15 cellular contexts compared by ENCODE assay signal in the genomic region with DNA sequence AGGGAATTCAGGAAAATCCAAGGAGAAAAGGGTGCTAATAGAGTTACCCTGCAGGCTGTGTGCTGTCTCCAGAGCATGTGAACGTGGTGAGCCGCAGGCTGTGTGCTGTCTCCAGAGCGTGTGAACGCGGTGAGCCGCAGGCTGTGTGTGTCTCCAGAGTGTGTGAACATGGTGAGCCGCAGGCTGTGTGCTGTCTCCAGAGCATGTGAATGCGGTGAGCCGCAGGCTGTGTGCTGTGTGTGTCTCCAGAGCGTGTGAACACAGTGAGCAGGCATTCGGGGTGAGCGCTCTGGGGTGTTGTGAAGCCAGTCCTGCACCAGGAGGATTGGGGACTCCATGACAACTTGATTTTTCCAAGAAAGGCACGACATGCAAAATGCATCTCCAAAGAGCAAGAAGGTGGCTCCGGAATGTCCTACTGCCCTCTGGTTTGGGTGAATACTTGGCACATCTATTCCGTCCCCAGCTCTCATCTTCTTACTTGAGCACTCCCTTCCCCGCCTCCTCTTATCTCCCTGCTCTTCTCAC.
DNase-seq lines count a peak whose midpoint lies in the region; ATAC-seq, FAIRE-seq and TF ChIP-seq lines count a peak whose summit lies in the region.
"Had no signal": no experiment of that assay in that cellular context is flagged by ENCODE, and none has a peak within 500 bp of the region (broad histone marks: within the 10 kb centered on the region; RNA-seq: fewer than 3 reads in every experiment).

No MANE protein-coding gene starts in this region.

- no peaks in the 10 kb centered on the region for H3K79me2 ChIP-seq in GM12878 (ENCODE audit: control insufficient read depth, insufficient read depth, low read length)

- DNase-seq in right atrium auricular region (ENCODE audit: low spot score) (peak; percentile 23), cardiac septum (ENCODE audit: low spot score) (no peak), GM12878 (ENCODE audit: low read depth, low spot score) (no peak), lung (ENCODE audit: low spot score) (no peak), ureter (ENCODE audit: low spot score) (peak; percentile 19), psoas muscle (no peak), SHP77 (lab: John Stamatoyannopoulos, UW) (no peak), breast epithelium (ENCODE audit: low spot score in 2 of 2) (no peak)
- DNase-seq: GOT3, MV-4-11, NCI-H2029, NCI-H748 treated with DMSO at 0.1 percent for 48 hours, PC-9 had no signal

- H3K4me2 ChIP-seq in GM12878 (ENCODE audit: control insufficient read depth, insufficient read depth), result no peak overlapping the region
- H3K4me2 ChIP-seq: BLaER1, PC-9 had no signal

- no peak overlapping the region for H3K4me3 ChIP-seq in right atrium auricular region
- no peak overlapping the region for H3K4me3 ChIP-seq in GM12878
- no peak overlapping the region for H3K4me3 ChIP-seq in lung
- no peak overlapping the region for H3K4me3 ChIP-seq in psoas muscle
- no peak overlapping the region for H3K4me3 ChIP-seq in breast epithelium
- H3K4me3 ChIP-seq: BLaER1, PC-9 had no signal

- intact Hi-C loops in cardiac septum (cut with DNase I) (no loop called here), GM12878 (cut with micrococcal nuclease; ENCODE audit: unreplicated experiment) (no loop called here), psoas muscle (cut with DNase I) (no loop called here), breast epithelium (cut with DNase I; ENCODE audit: low total_unique reads) (no loop called here)

- no peak overlapping the region for H3K9ac ChIP-seq in GM12878 (ENCODE audit: control insufficient read depth, insufficient read depth, low read length)
- H3K9ac ChIP-seq: BLaER1 had no signal

- H3K9me3 ChIP-seq in right atrium auricular region, result peaks cover 0 to 10% of the 10 kb centered on the region in 2 donors
- H3K9me3 ChIP-seq in GM12878 (replicated peaks; ENCODE audit: control insufficient read depth, insufficient read depth, low read length), result peaks cover 2% of the 10 kb centered on the region; the same call in 1 of the 3 replicates
- H3K9me3 ChIP-seq in lung (ENCODE audit: control insufficient read depth in 2 of 2, insufficient read depth in 1 of 2, low read length in 1 of 2), result peaks cover 0 to 6% of the 10 kb centered on the region in 2 donors
- H3K9me3 ChIP-seq in psoas muscle, result no peaks in the 10 kb centered on the region
- peaks cover 0 to 9% of the 10 kb centered on the region in 2 donors for H3K9me3 ChIP-seq in breast epithelium

- CTCF ChIA-PET in GM12878 (lab: Yijun Ruan, JAX), result no interaction called here

- BruUV-seq in GM12878 (replicated peaks; lab: Mats Ljungman, UMichigan), result no TSS peak

- ATAC-seq in GM12878 (peak; percentile 70), lung (ENCODE audit: insufficient read depth, low FRiP score) (peak; percentile 4), psoas muscle (no peak)
- ATAC-seq: CD8-positive, alpha-beta T cell had no signal

- H3K27ac ChIP-seq in right atrium auricular region, result no peak overlapping the region
- no peak overlapping the region for H3K27ac ChIP-seq in GM12878 (ENCODE audit: control insufficient read depth, insufficient read depth)
- no peak overlapping the region for H3K27ac ChIP-seq in lung (ENCODE audit: low read depth in 1 of 2, low read length in 1 of 2)
- no peak overlapping the region for H3K27ac ChIP-seq in psoas muscle
- no peak overlapping the region for H3K27ac ChIP-seq in breast epithelium
- H3K27ac ChIP-seq: BLaER1, PC-9 had no signal

- TF ChIP-seq CTCF in right atrium auricular region (IDR thresholded peaks at IDR 0.05), result no peak
- TF ChIP-seq CTCF in GM12878 (IDR thresholded peaks at IDR 0.05 in 2 of 3, conservative IDR thresholded peaks at IDR 0.05 in 1 of 3; ENCODE audit: control insufficient read depth in 2 of 3, extremely low read depth in 1 of 3, insufficient read depth in 1 of 3, low read depth in 3 of 3, low read length in 3 of 3), result no peak
- TF ChIP-seq CTCF in lung (IDR thresholded peaks at IDR 0.05; ENCODE audit: control extremely low read depth, extremely low read depth), result no peak
- no peak for TF ChIP-seq CTCF in psoas muscle (IDR thresholded peaks at IDR 0.05)
- no peak for TF ChIP-seq CTCF in breast epithelium (IDR thresholded peaks at IDR 0.05)

- no peaks in the 10 kb centered on the region for H3K27me3 ChIP-seq in right atrium auricular region
- peaks cover 0 to 2% of the 10 kb centered on the region in 2 experiments; a peak in 2 of 4 replicates for H3K27me3 ChIP-seq in GM12878 (replicated peaks in 1 of 2; ENCODE audit: control insufficient read depth in 2 of 2, insufficient read depth in 2 of 2, low read length in 1 of 2)
- H3K27me3 ChIP-seq in lung (ENCODE audit: control insufficient read depth, insufficient read depth), result no peaks in the 10 kb centered on the region
- peaks cover 0 to 2% (median 0%) of the 10 kb centered on the region in 3 donors for H3K27me3 ChIP-seq in psoas muscle (ENCODE audit: insufficient read depth in 3 of 3, low read length in 2 of 3)
- H3K27me3 ChIP-seq in breast epithelium, result peaks cover 0 to 5% of the 10 kb centered on the region in 2 donors
- H3K27me3 ChIP-seq: BLaER1 had no signal

- in situ Hi-C loops in GM12878 (cut with MboI), result no loop called here

- TF ChIP-seq EP300 in GM12878 (IDR thresholded peaks at IDR 0.05; ENCODE audit: borderline replicate concordance in 1 of 2, control insufficient read depth in 1 of 2, low read depth in 2 of 2, low read length in 2 of 2), result peak in 1 of 2 experiments; percentile 46; a peak in 1 of 4 replicates

- no peaks in the 10 kb centered on the region for H4K20me1 ChIP-seq in GM12878 (ENCODE audit: control insufficient read depth, insufficient read depth)
- H4K20me1 ChIP-seq: BLaER1 had no signal

- no peak for FAIRE-seq in GM12878 (lab: Jason Lieb, UNC)

- no peaks in the 10 kb centered on the region for H3K4me1 ChIP-seq in right atrium auricular region
- H3K4me1 ChIP-seq in GM12878 (ENCODE audit: control insufficient read depth, insufficient read depth, low read length), result no peaks in the 10 kb centered on the region
- H3K4me1 ChIP-seq in lung (ENCODE audit: control insufficient read depth in 2 of 2, insufficient read depth in 2 of 2, low read length in 2 of 2), result no peaks in the 10 kb centered on the region
- H3K4me1 ChIP-seq in psoas muscle, result no peaks in the 10 kb centered on the region
- H3K4me1 ChIP-seq in breast epithelium, result no peaks in the 10 kb centered on the region
- H3K4me1 ChIP-seq: BLaER1 had no signal

- RAD21 ChIA-PET in GM12878 (lab: Charles Lee; ENCODE audit: unreplicated experiment), result interaction anchor here (1.4 kb wide), 1 partner anchor 156 kb away, joined by 5 read pairs; no protein-coding TSS in a partner anchor

- POLR2A ChIA-PET in GM12878 (lab: Charles Lee), result no interaction called here

- no peak overlapping the region for H2AFZ ChIP-seq in GM12878 (ENCODE audit: control insufficient read depth, low read depth, low read length)
- H2AFZ ChIP-seq: PC-9 had no signal

- H3K36me3 ChIP-seq in right atrium auricular region (no peaks in the 10 kb centered on the region), GM12878 (ENCODE audit: control insufficient read depth in 2 of 2, insufficient read depth in 2 of 2, low read length in 1 of 2) (no peaks in the 10 kb centered on the region), lung (ENCODE audit: control insufficient read depth in 2 of 2, insufficient read depth in 2 of 2, low read length in 2 of 2) (no peaks in the 10 kb centered on the region), psoas muscle (ENCODE audit: insufficient read depth in 1 of 2, low read depth in 1 of 2) (no peaks in the 10 kb centered on the region), breast epithelium (no peaks in the 10 kb centered on the region)
- H3K36me3 ChIP-seq: BLaER1 had no signal

- WGBS in GM12878 (ENCODE audit: insufficient coverage, insufficient replicate concordance, low lambda C conversion rate, missing lambda C conversion rate), result 38% methylated on average over 16 of the region's 16 CpGs
- WGBS in lung, 2 donors, result 87 to 89% methylated on average over 16 of the region's 16 CpGs
- 78 to 82% (median 82%) methylated on average over 16 of the region's 16 CpGs for WGBS in psoas muscle, 3 donors

- SMC1A ChIA-PET in GM12878 (lab: Charles Lee; ENCODE audit: uncharacterized antibody, unreplicated experiment), result interaction anchor here (1.0 to 1.2 kb wide), 3 partner anchors 23 to 28 kb away, joined by 3 read pairs; no protein-coding TSS in a partner anchor

- TF ChIP-seq RAD21 in GM12878 (IDR thresholded peaks at IDR 0.05; ENCODE audit: insufficient read depth, low read depth, low read length), result no peak

- TF ChIP-seq POLR2A in GM12878 (IDR thresholded peaks at IDR 0.05; ENCODE audit: low read depth, low read length), result no peak
- no peak for TF ChIP-seq POLR2A in breast epithelium (IDR thresholded peaks at IDR 0.05)

TF ChIP-seq in GM12878, 131 proteins besides CTCF, POLR2A, EP300 and RAD21 (continues in another document):
- no peak for TF ChIP-seq FOXK2 (IDR thresholded peaks at IDR 0.05)
- TF ChIP-seq GATAD2B (conservative IDR thresholded peaks at IDR 0.05; ENCODE audit: low read depth), result peak; percentile 99

Comparison
In these comparisons a context has a peak if more than half of its experiments do, and no peak if none do; other contexts are left out.
1. DNase-seq: peak in right atrium auricular region (single experiment) and ureter (single experiment); none in cardiac septum (single experiment), GM12878 (single experiment), lung (single experiment), psoas muscle (0 of 2), SHP77 (0 of 2) and breast epithelium (0 of 2).
2. ATAC-seq: peak in GM12878 (single experiment) and lung (single experiment); none in psoas muscle (0 of 4).